In genomic region chr2:14451312-14451711, GRCh38 we compare ENCODE assay signal across 15 cellular contexts.
DNase-seq lines count a peak whose midpoint lies in the region; ATAC-seq and TF ChIP-seq lines count a peak whose summit lies in the region.
"Had no signal": no experiment of that assay in that cellular context is flagged by ENCODE, and none has a peak within 500 bp of the region (broad histone marks: within the 10 kb centered on the region; RNA-seq: fewer than 3 reads in every experiment).

No MANE protein-coding gene starts in this region.

- POLR2A ChIA-PET in GM10248 (lab: Yijun Ruan, JAX) (no interaction called here), Caco-2 (lab: Charles Lee) (no interaction called here)

- no peak overlapping the region for H3K27ac Mint-ChIP-seq in Caco-2 (ENCODE audit: unreplicated experiment)
- H3K27ac Mint-ChIP-seq: CD4-positive, CD25-positive, alpha-beta regulatory T cell had no signal

- WGBS in esophagus squamous epithelium, 2 donors: 58 to 62% methylated on average over 2 of the region's 2 CpGs

- H3K9me3 ChIP-seq in esophagus squamous epithelium (peaks cover 0 to under 1% (median 0%) of the 10 kb centered on the region in 3 donors), Caco-2 (0 out of 2 replicates have a peak, but pooled peaks cover 2% of the 10 kb centered on the region)
- H3K9me3 ChIP-seq: esophagus muscularis mucosa had no signal

- TF ChIP-seq POLR2A in esophagus squamous epithelium (IDR thresholded peaks at IDR 0.05): no peak

- peaks cover 22% of the 10 kb centered on the region for H3K9me3 Mint-ChIP-seq in Caco-2 (ENCODE audit: unreplicated experiment)

- TF ChIP-seq CTCF in GM10248 (IDR thresholded peaks at IDR 0.05; ENCODE audit: control extremely low read depth, extremely low read depth, low read depth, missing control alignments) (peak; percentile 26), kidney epithelial cell (IDR thresholded peaks at IDR 0.05; ENCODE audit: insufficient read depth, low read length, poor library complexity, severe bottlenecking) (peak; percentile 9), esophagus squamous epithelium (IDR thresholded peaks at IDR 0.05) (peak in 1 of 6 experiments; percentile 27), Caco-2 (IDR thresholded peaks at IDR 0.05; ENCODE audit: insufficient read depth in 1 of 2, low read depth in 1 of 2, low read length in 1 of 2, severe bottlenecking in 1 of 2, unreplicated experiment in 1 of 2) (no peak)

- intact Hi-C loops in esophagus squamous epithelium (cut with DNase I): no loop called here
- intact Hi-C loops in Caco-2 (cut with micrococcal nuclease; ENCODE audit: unreplicated experiment): loop anchor here (1.0 kb wide), 1 partner anchor 163 kb away; no protein-coding TSS in a partner anchor

- CTCF ChIA-PET in GM10248 (lab: Yijun Ruan, JAX): interaction anchor here (1.5 kb wide), 1 partner anchor 13 kb away, joined by 5 read pairs; no protein-coding TSS in a partner anchor
- CTCF ChIA-PET in Caco-2 (lab: Charles Lee): interaction anchor here (0.6 kb wide), 1 partner anchor 66 kb away, joined by 3 read pairs; no protein-coding TSS in a partner anchor

- BruUV-seq in Caco-2 (replicated peaks; lab: Mats Ljungman, UMichigan): no TSS peak

- H3K27ac ChIP-seq in esophagus squamous epithelium: no peak overlapping the region
- H3K27ac ChIP-seq: esophagus muscularis mucosa had no signal

- no peak overlapping the region for H3K4me3 Mint-ChIP-seq in Caco-2 (ENCODE audit: unreplicated experiment)
- H3K4me3 Mint-ChIP-seq: CD4-positive, CD25-positive, alpha-beta regulatory T cell had no signal

- H3K4me1 Mint-ChIP-seq in Caco-2 (ENCODE audit: low read depth, unreplicated experiment): no peaks in the 10 kb centered on the region
- H3K4me1 Mint-ChIP-seq: CD4-positive, CD25-positive, alpha-beta regulatory T cell had no signal

- no peaks in the 10 kb centered on the region for H3K36me3 ChIP-seq in kidney epithelial cell (ENCODE audit: control insufficient read depth, insufficient read depth, low read length)
- H3K36me3 ChIP-seq in esophagus squamous epithelium: no peaks in the 10 kb centered on the region
- H3K36me3 ChIP-seq in Caco-2 (ENCODE audit: control insufficient read depth, insufficient read depth, low read length): no peaks in the 10 kb centered on the region
- H3K36me3 ChIP-seq: esophagus muscularis mucosa had no signal

- H3K4me3 ChIP-seq in Jurkat, Clone E6-1 (ENCODE audit: low read length): no peak overlapping the region
- H3K4me3 ChIP-seq in kidney epithelial cell (ENCODE audit: low read depth, low read length): no peak overlapping the region
- H3K4me3 ChIP-seq in esophagus squamous epithelium: no peak overlapping the region
- H3K4me3 ChIP-seq in Caco-2 (ENCODE audit: low read depth, low read length): no peak overlapping the region
- H3K4me3 ChIP-seq: esophagus muscularis mucosa had no signal

- no peak for ATAC-seq in GM19467 (IDR thresholded peaks at IDR 0.05; ENCODE audit: unreplicated experiment)

- H3K27me3 ChIP-seq in kidney epithelial cell (ENCODE audit: control insufficient read depth, insufficient read depth, low read length) (no peaks in the 10 kb centered on the region), esophagus squamous epithelium (no peaks in the 10 kb centered on the region), Caco-2 (replicated peaks; ENCODE audit: control insufficient read depth, insufficient read depth, low read length) (no peaks in the 10 kb centered on the region)
- H3K27me3 ChIP-seq: esophagus muscularis mucosa had no signal

- DNase-seq in GM10248 (ENCODE audit: extremely low spot score) (no peak), SK-N-DZ (ENCODE audit: low spot score) (peak; percentile 12), kidney epithelial cell (ENCODE audit: low read depth) (no peak), esophagus squamous epithelium (lab: John Stamatoyannopoulos, UW) (no peak), SW 1271 (lab: John Stamatoyannopoulos, UW) (no peak), Caco-2 (no peak)
- DNase-seq in Jurkat, Clone E6-1 (ENCODE audit: low read depth, low spot score): peak; percentile 15
- DNase-seq: activated CD4-positive, CD25-positive, alpha-beta regulatory T cell; activated CD8-positive, alpha-beta memory T cell treated with anti-CD3 and anti-CD28 coated beads, Interleukin-2, amount 50 U/mL, for 4 hours; CD4-positive, CD25-positive, alpha-beta regulatory T cell; GDM1; NCI-H1105; NCI-H510A had no signal

- no peaks in the 10 kb centered on the region for H3K36me3 Mint-ChIP-seq in Caco-2 (ENCODE audit: insufficient read depth, unreplicated experiment)
- H3K36me3 Mint-ChIP-seq: CD4-positive, CD25-positive, alpha-beta regulatory T cell had no signal

- no peaks in the 10 kb centered on the region for H3K27me3 Mint-ChIP-seq in Caco-2 (ENCODE audit: insufficient read depth, unreplicated experiment)
- H3K27me3 Mint-ChIP-seq: CD4-positive, CD25-positive, alpha-beta regulatory T cell had no signal

- H3K4me1 ChIP-seq in esophagus squamous epithelium: no peaks in the 10 kb centered on the region
- H3K4me1 ChIP-seq in Caco-2: no peaks in the 10 kb centered on the region
- H3K4me1 ChIP-seq: esophagus muscularis mucosa had no signal

Comparison
In these comparisons a context has a peak if more than half of its experiments do, and no peak if none do; other contexts are left out.
1. DNase-seq: peak in Jurkat, Clone E6-1 (single experiment) and SK-N-DZ (single experiment); none in GM10248 (single experiment), kidney epithelial cell (single experiment), esophagus squamous epithelium (single experiment), SW 1271 (0 of 2) and Caco-2 (0 of 2).
2. CTCF ChIP-seq: peak in GM10248 (single experiment) and kidney epithelial cell (single experiment); none in Caco-2 (0 of 2).